Comparison of ENCODE assay signal across 16 cellular contexts in the genomic region with DNA sequence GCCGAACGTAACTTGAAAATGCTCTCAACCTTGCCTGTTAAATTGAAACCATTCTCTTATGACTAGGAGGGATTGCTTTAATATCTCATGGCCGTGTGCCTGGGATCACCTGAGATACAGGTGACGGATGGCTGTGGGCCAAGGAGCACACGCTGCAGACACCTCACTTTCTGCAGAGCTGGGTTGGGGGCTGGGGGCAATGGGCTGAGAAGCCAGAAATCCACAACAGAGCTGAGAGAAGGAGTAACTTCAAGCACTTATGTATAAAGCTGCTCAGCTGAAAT.
DNase-seq lines count a peak whose midpoint lies in the region; ATAC-seq, FAIRE-seq and TF ChIP-seq lines count a peak whose summit lies in the region.
"Had no signal": no experiment of that assay in that cellular context is flagged by ENCODE, and none has a peak within 500 bp of the region (broad histone marks: within the 10 kb centered on the region; RNA-seq: fewer than 3 reads in every experiment).

No MANE protein-coding gene starts in this region.

- TF ChIP-seq POLR2A in GM12892 (IDR thresholded peaks at IDR 0.05; ENCODE audit: low read depth, low read length) (no peak), adrenal gland (IDR thresholded peaks at IDR 0.05) (no peak)

- H3K27me3 Mint-ChIP-seq in T-helper 1 cell treated with Interleukin-12 subunit alpha and Interleukin-12 subunit beta and Interleukin-4 antibody, amounts not matched to agents 30 μg/mL and 1 μg/mL, for 36 hours (ENCODE audit: low read depth) = no peaks in the 10 kb centered on the region
- H3K27me3 Mint-ChIP-seq: B cell; stimulated activated naive CD8-positive, alpha-beta T cell treated with anti-CD3 and anti-CD28 coated beads, Interleukin-15, Interleukin-2, amounts not matched to agents 100 ng/mL and 50 ng/mL, for 24 hours had no signal

- H3K27me3 ChIP-seq in adrenal gland (no peaks in the 10 kb centered on the region), neutrophil (no peaks in the 10 kb centered on the region)
- H3K27me3 ChIP-seq: heart right ventricle, ovary, right lobe of liver had no signal

- no peak overlapping the region for H3K4me3 ChIP-seq in adrenal gland
- H3K4me3 ChIP-seq in neutrophil (ENCODE audit: low read depth in 1 of 2, low read length in 1 of 2) = no peak overlapping the region
- H3K4me3 ChIP-seq: heart right ventricle, ovary, right lobe of liver had no signal

- peak overlapping the region in 3 of 5 donors; percentile 9 to 35 (median 17) for H3K27ac ChIP-seq in adrenal gland
- H3K27ac ChIP-seq in neutrophil = peak overlapping the region; percentile 2
- H3K27ac ChIP-seq: right lobe of liver, WERI-Rb-1 had no signal

- H3K36me3 Mint-ChIP-seq in T-helper 1 cell treated with Interleukin-12 subunit alpha and Interleukin-12 subunit beta and Interleukin-4 antibody, amounts not matched to agents 30 μg/mL and 1 μg/mL, for 36 hours (ENCODE audit: low read depth) = peaks cover 14% of the 10 kb centered on the region

- ATAC-seq in GM19452 (IDR thresholded peaks at IDR 0.05; ENCODE audit: unreplicated experiment) (no peak), HG03342 (IDR thresholded peaks at IDR 0.05; ENCODE audit: unreplicated experiment) (no peak), HG02759 (IDR thresholded peaks at IDR 0.05; ENCODE audit: unreplicated experiment) (no peak)

- H3K4me1 Mint-ChIP-seq in T-helper 1 cell treated with Interleukin-12 subunit alpha and Interleukin-12 subunit beta and Interleukin-4 antibody, amounts not matched to agents 30 μg/mL and 1 μg/mL, for 36 hours (ENCODE audit: low read depth) = peaks cover 23% of the 10 kb centered on the region

- H3K9me3 Mint-ChIP-seq in T-helper 1 cell treated with Interleukin-12 subunit alpha and Interleukin-12 subunit beta and Interleukin-4 antibody, amounts not matched to agents 30 μg/mL and 1 μg/mL, for 36 hours = no peaks in the 10 kb centered on the region
- H3K9me3 Mint-ChIP-seq: activated naive CD4-positive, alpha-beta T cell treated with anti-CD3 and anti-CD28 coated beads for 36 hours; stimulated activated naive CD8-positive, alpha-beta T cell treated with anti-CD3 and anti-CD28 coated beads, Interleukin-15, Interleukin-2, amounts not matched to agents 100 ng/mL and 50 ng/mL, for 24 hours had no signal

- H3K9me3 ChIP-seq in adrenal gland (replicated peaks in 1 of 3) (no peaks in the 10 kb centered on the region), neutrophil (no peaks in the 10 kb centered on the region)
- H3K9me3 ChIP-seq: heart right ventricle, ovary, right lobe of liver had no signal

- TF ChIP-seq CTCF in adrenal gland (IDR thresholded peaks at IDR 0.05) = no peak
- TF ChIP-seq CTCF in neutrophil (IDR thresholded peaks at IDR 0.05) = no peak

- peak; percentile 65 for FAIRE-seq in GM12892 (lab: Jason Lieb, UNC)

- DNase-seq in T-helper 1 cell (no peak), GM12892 (ENCODE audit: insufficient read length) (no peak), adrenal gland (peak in 1 of 7 donors; percentile 50)
- DNase-seq: 8988T had no signal

- peaks cover 0 to 32% of the 10 kb centered on the region in 2 donors for H3K36me3 ChIP-seq in adrenal gland (replicated peaks in 1 of 2)
- peaks cover 59% of the 10 kb centered on the region for H3K36me3 ChIP-seq in neutrophil
- H3K36me3 ChIP-seq: ovary had no signal

- H3K4me3 Mint-ChIP-seq in T-helper 1 cell treated with Interleukin-12 subunit alpha and Interleukin-12 subunit beta and Interleukin-4 antibody, amounts not matched to agents 30 μg/mL and 1 μg/mL, for 36 hours = no peak overlapping the region
- H3K4me3 Mint-ChIP-seq: activated naive CD4-positive, alpha-beta T cell treated with anti-CD3 and anti-CD28 coated beads for 36 hours; B cell; stimulated activated naive CD8-positive, alpha-beta T cell treated with anti-CD3 and anti-CD28 coated beads, Interleukin-15, Interleukin-2, amounts not matched to agents 100 ng/mL and 50 ng/mL, for 24 hours had no signal

- intact Hi-C loops in adrenal gland (cut with DNase I) = loop anchor here in 1 of 2 donors (10.0 kb wide), 1 partner anchor 1277 kb away; no protein-coding TSS in a partner anchor

- H3K4me1 ChIP-seq in adrenal gland (replicated peaks in 1 of 2) = peaks cover 0 to 15% of the 10 kb centered on the region in 2 donors
- peaks cover 4 to 17% of the 10 kb centered on the region in 2 experiments for H3K4me1 ChIP-seq in neutrophil (ENCODE audit: control insufficient read depth in 1 of 2, insufficient read depth in 1 of 2, low read depth in 1 of 2, low read length in 1 of 2)

- H3K27ac Mint-ChIP-seq in T-helper 1 cell treated with Interleukin-12 subunit alpha and Interleukin-12 subunit beta and Interleukin-4 antibody, amounts not matched to agents 30 μg/mL and 1 μg/mL, for 36 hours = peak overlapping the region; percentile 26

- 52 to 69% (median 65%) methylated on average over 5 of the region's 5 CpGs for WGBS in adrenal gland, 4 donors
